ENCODE assay signal across 9 cellular contexts in genomic region chr12:108724054-108724889, GRCh38. TPM values are rescaled to one million over a fixed set of nuclear protein-coding genes. Genes with fewer than 3 reads are reported as not detected.
DNase-seq lines count a peak whose midpoint lies in the region; ATAC-seq and TF ChIP-seq lines count a peak whose summit lies in the region.
"Had no signal": no experiment of that assay in that cellular context is flagged by ENCODE, and none has a peak within 500 bp of the region (broad histone marks: within the 10 kb centered on the region; RNA-seq: fewer than 3 reads in every experiment).

No MANE protein-coding gene starts in this region.

- peak; percentile 94 for ATAC-seq in activated T-helper 17 cell treated with anti-CD3 and anti-CD28 coated beads, Interleukin-2, amount 50 U/mL, for 72 hours (replicated peaks)
- ATAC-seq in HG03135 (IDR thresholded peaks at IDR 0.05; ENCODE audit: unreplicated experiment) = no peak

- peaks cover 40% of the 10 kb centered on the region for H3K4me1 Mint-ChIP-seq in activated T-helper 17 cell treated with anti-CD3 and anti-CD28 coated beads, Interleukin-2, amount 50 U/mL, for 72 hours

- H3K27me3 ChIP-seq in HL-60 (ENCODE audit: insufficient read depth, poor library complexity, severe bottlenecking) (no peaks in the 10 kb centered on the region), liver (ENCODE audit: control insufficient read depth in 4 of 4, insufficient read depth in 4 of 4, low read length in 3 of 4) (no peaks in the 10 kb centered on the region)

- DNase-seq in A172 (ENCODE audit: low spot score) = peak; percentile 71
- peak in 1 of 2 experiments; percentile 74 for DNase-seq in HL-60 (ENCODE audit: low read depth in 1 of 2, low spot score in 1 of 2)
- no peak for DNase-seq in NCI-H187 (lab: John Stamatoyannopoulos, UW)
- no peak for DNase-seq in NCI-H748 treated with DMSO at 0.1 percent for 48 hours (lab: John Stamatoyannopoulos, UW)
- DNase-seq in erythroblast (lab: John Stamatoyannopoulos, UW) = no peak
- DNase-seq: NCI-H1436 had no signal

- no peaks in the 10 kb centered on the region for H3K9me3 ChIP-seq in liver (ENCODE audit: control insufficient read depth in 4 of 4, low read length in 3 of 4)

- no peak for TF ChIP-seq CTCF in HL-60 (IDR thresholded peaks at IDR 0.05; ENCODE audit: insufficient read depth, low read length)
- TF ChIP-seq CTCF in liver (IDR thresholded peaks at IDR 0.05; ENCODE audit: low read depth, low read length, missing input control) = no peak

- H3K27ac Mint-ChIP-seq in activated T-helper 17 cell treated with anti-CD3 and anti-CD28 coated beads, Interleukin-2, amount 50 U/mL, for 72 hours = peak overlapping the region; percentile 81

- H3K4me3 ChIP-seq in HL-60 (replicated peaks; ENCODE audit: insufficient read depth, low read length) (no peak overlapping the region), liver (ENCODE audit: low read depth in 1 of 3, low read length in 3 of 3) (no peak overlapping the region)

- no peaks in the 10 kb centered on the region for H3K36me3 ChIP-seq in liver (ENCODE audit: control insufficient read depth in 4 of 4, insufficient read depth in 3 of 4, low read depth in 1 of 4, low read length in 3 of 4)

- peaks cover under 1% of the 10 kb centered on the region for H3K36me3 Mint-ChIP-seq in activated T-helper 17 cell treated with anti-CD3 and anti-CD28 coated beads, Interleukin-2, amount 50 U/mL, for 72 hours (ENCODE audit: low read depth)

- no peak overlapping the region for H3K9ac ChIP-seq in liver (ENCODE audit: low read depth in 1 of 2, low read length in 2 of 2)

- no peaks in the 10 kb centered on the region for H3K9me3 Mint-ChIP-seq in activated T-helper 17 cell treated with anti-CD3 and anti-CD28 coated beads, Interleukin-2, amount 50 U/mL, for 72 hours

- no peaks in the 10 kb centered on the region for H3K27me3 Mint-ChIP-seq in activated T-helper 17 cell treated with anti-CD3 and anti-CD28 coated beads, Interleukin-2, amount 50 U/mL, for 72 hours

- no peak for TF ChIP-seq POLR2A in erythroblast (IDR thresholded peaks at IDR 0.05; ENCODE audit: low read length)

- peaks cover 4 to 17% (median 5%) of the 10 kb centered on the region in 4 donors for H3K4me1 ChIP-seq in liver (ENCODE audit: control insufficient read depth in 4 of 4, insufficient read depth in 4 of 4, low read length in 3 of 4)

- TF ChIP-seq RAD21 in liver (IDR thresholded peaks at IDR 0.05) = peak in 1 of 2 donors; percentile 29

- WGBS in liver = 48% methylated on average over 3 of the region's 3 CpGs

- H3K27ac ChIP-seq in HL-60 (replicated peaks) (peak overlapping the region; percentile 28), liver (ENCODE audit: low read depth in 1 of 2, low read length in 2 of 2) (peak overlapping the region in 1 of 2 donors; percentile 25)

- peak overlapping the region; percentile 59 for H3K4me3 Mint-ChIP-seq in activated T-helper 17 cell treated with anti-CD3 and anti-CD28 coated beads, Interleukin-2, amount 50 U/mL, for 72 hours

TF ChIP-seq in liver, 16 proteins besides CTCF, POLR2A, EP300 and RAD21:
- TF ChIP-seq SP1 (IDR thresholded peaks at IDR 0.05) (peak; percentile 48), YY1 (IDR thresholded peaks at IDR 0.05) (peak; percentile 34), EGR1 (IDR thresholded peaks at IDR 0.05; ENCODE audit: low read depth in 2 of 2) (no peak), NR2F2 (IDR thresholded peaks at IDR 0.05) (no peak), RXRA (IDR thresholded peaks at IDR 0.05) (peak in 1 of 2 donors; percentile 34), GABPA (IDR thresholded peaks at IDR 0.05 in 1 of 2, conservative IDR thresholded peaks at IDR 0.05 in 1 of 2) (no peak), HNF4A (conservative IDR thresholded peaks at IDR 0.05) (peak; percentile 69 to 73), TAF1 (conservative IDR thresholded peaks at IDR 0.05) (no peak)
- TF ChIP-seq, protein P1, sequence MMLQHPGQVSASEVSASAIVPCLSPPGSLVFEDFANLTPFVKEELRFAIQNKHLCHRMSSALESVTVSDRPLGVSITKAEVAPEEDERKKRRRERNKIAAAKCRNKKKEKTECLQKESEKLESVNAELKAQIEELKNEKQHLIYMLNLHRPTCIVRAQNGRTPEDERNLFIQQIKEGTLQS (IDR thresholded peaks at IDR 0.05) = peak; percentile 30
- TF ChIP-seq, protein P2, sequence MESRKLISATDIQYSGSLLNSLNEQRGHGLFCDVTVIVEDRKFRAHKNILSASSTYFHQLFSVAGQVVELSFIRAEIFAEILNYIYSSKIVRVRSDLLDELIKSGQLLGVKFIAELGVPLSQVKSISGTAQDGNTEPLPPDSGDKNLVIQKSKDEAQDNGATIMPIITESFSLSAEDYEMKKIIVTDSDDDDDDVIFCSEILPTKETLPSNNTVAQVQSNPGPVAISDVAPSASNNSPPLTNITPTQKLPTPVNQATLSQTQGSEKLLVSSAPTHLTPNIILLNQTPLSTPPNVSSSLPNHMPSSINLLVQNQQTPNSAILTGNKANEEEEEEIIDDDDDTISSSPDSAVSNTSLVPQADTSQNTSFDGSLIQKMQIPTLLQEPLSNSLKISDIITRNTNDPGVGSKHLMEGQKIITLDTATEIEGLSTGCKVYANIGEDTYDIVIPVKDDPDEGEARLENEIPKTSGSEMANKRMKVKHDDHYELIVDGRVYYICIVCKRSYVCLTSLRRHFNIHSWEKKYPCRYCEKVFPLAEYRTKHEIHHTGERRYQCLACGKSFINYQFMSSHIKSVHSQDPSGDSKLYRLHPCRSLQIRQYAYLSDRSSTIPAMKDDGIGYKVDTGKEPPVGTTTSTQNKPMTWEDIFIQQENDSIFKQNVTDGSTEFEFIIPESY (IDR thresholded peaks at IDR 0.05) = no peak
- TF ChIP-seq, protein P3, sequence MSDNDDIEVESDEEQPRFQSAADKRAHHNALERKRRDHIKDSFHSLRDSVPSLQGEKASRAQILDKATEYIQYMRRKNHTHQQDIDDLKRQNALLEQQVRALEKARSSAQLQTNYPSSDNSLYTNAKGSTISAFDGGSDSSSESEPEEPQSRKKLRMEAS (IDR thresholded peaks at IDR 0.05) = no peak

RNA-seq across cellular contexts. Expression of gene CORO1C, which starts 7.0 kb away (rescaled TPM):
- 127 and 166 TPM in 2 replicates for total RNA-seq in A172 (2014; rRNA removed; shearing (Covaris generic))
- 100 to 1,000 TPM in 1 of 2 donors, 10 to 100 TPM in 1; 81.9 to 101 TPM for total RNA-seq in activated T-helper 17 cell treated with anti-CD3 and anti-CD28 coated beads, Interleukin-2, amount 50 U/mL, for 72 hours
- total RNA-seq in liver = 10 to 100 TPM; 45.8 to 58.6 TPM
- 10 to 100 TPM; 23.2 to 38.1 TPM for polyA plus RNA-seq in liver
